In the genomic region with DNA sequence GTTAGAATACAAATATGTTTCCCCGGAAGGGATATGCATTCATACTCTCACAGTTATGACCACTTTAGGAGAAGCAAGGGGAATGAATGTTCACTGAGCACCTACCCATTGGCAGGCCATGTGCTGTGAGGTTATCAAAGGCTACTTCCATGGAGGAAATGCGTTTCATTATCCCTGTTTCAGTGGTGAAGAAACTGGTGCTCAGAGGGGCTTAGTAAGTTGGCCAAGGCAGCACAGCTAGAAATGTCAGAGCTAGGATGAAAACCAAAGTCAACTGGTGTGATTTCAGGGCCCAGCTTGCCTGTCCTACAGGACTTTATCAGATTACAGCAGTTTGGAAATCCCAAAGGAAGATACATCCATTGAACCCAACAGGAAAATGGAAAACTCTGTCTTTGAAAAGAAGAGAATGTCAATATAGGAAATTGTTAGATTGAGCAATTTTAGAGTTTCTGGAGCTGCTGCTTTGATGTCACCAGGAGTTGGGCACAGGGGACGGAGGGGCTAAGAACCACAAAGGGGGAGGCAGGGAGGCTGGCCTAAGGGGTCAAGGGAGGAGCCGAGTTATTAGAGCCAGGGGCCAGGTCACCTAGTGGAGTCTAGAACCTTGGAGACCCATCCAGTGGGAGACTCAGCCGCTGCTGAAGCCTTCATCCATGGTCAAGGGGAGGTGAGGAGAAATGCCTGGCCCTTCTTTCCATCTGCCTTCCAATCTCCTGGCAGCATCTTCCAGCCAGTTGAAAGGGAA, we compare ENCODE assay signal across 13 cellular contexts.
"Had no signal": no experiment of that assay in that cellular context is flagged by ENCODE, and none has a peak within 500 bp of the region (broad histone marks: within the 10 kb centered on the region; RNA-seq: fewer than 3 reads in every experiment).

No MANE protein-coding gene starts in this region.

- H3K36me3 ChIP-seq: gastroesophageal sphincter, sigmoid colon, SJSA1 had no signal

- ATAC-seq: gastroesophageal sphincter had no signal

- H3K9me3 ChIP-seq: gastroesophageal sphincter, sigmoid colon, SJSA1 had no signal

- H3K4me3 ChIP-seq: gastroesophageal sphincter, sigmoid colon had no signal

- H3K27ac Mint-ChIP-seq: activated T-helper 2 cell treated with anti-CD3 and anti-CD28 coated beads, Interferon-gamma antibody, Interleukin-2, Interleukin-4, amounts not matched to agents 10 μg/mL and 5 μg/mL and 100 μg/mL, durations not matched to agents 14 hours and 24 hours and 36 hours; T-helper 1 cell treated with Interleukin-12 subunit alpha and Interleukin-12 subunit beta and Interleukin-4 antibody, amounts not matched to agents 30 μg/mL and 1 μg/mL, for 36 hours had no signal

- H3K4me3 Mint-ChIP-seq: T-helper 1 cell treated with Interleukin-12 subunit alpha and Interleukin-12 subunit beta and Interleukin-4 antibody, amounts not matched to agents 30 μg/mL and 1 μg/mL, for 36 hours had no signal

- DNase-seq: activated CD4-positive, alpha-beta T cell treated with anti-CD3 and anti-CD28 coated beads, Interleukin-2, amount 10 ng/mL, durations not matched to agents 7 days and 5 days; activated CD4-positive, CD25-positive, alpha-beta regulatory T cell; activated naive CD4-positive, alpha-beta T cell treated with anti-CD3 and anti-CD28 coated beads, Interleukin-2, amount 50 U/mL, for 16 hours; amniotic stem cell; effector CD4-positive, alpha-beta T cell; nucleus accumbens; sigmoid colon; stimulated activated naive CD4-positive, alpha-beta T cell treated with Interleukin-2 at 50 U/mL for 16 hours; trophoblast cell had no signal

- H3K9me3 Mint-ChIP-seq: activated CD4-positive, alpha-beta T cell treated with anti-CD3 and anti-CD28 coated beads, Interleukin-2, amount 10 ng/mL, durations not matched to agents 7 days and 5 days; activated T-helper 2 cell treated with anti-CD3 and anti-CD28 coated beads, Interferon-gamma antibody, Interleukin-2, Interleukin-4, amounts not matched to agents 10 μg/mL and 5 μg/mL and 100 μg/mL, durations not matched to agents 14 hours and 24 hours and 36 hours; T-helper 1 cell treated with Interleukin-12 subunit alpha and Interleukin-12 subunit beta and Interleukin-4 antibody, amounts not matched to agents 30 μg/mL and 1 μg/mL, for 36 hours had no signal

- H3K27me3 ChIP-seq: SJSA1 had no signal
